In genomic region chr9:130054820-130055219, GRCh38 we compare ENCODE assay signal across 9 cellular contexts. TPM values are rescaled to one million over a fixed set of nuclear protein-coding genes. Genes with fewer than 3 reads are reported as not detected.
DNase-seq lines count a peak whose midpoint lies in the region; ATAC-seq, FAIRE-seq and TF ChIP-seq lines count a peak whose summit lies in the region.
"Had no signal": no experiment of that assay in that cellular context is flagged by ENCODE, and none has a peak within 500 bp of the region (broad histone marks: within the 10 kb centered on the region; RNA-seq: fewer than 3 reads in every experiment).

No MANE protein-coding gene starts in this region.

- WGBS in hepatocyte (ENCODE audit: low lambda C conversion rate, missing lambda C conversion rate), result 73% methylated on average over 8 of the region's 8 CpGs
- WGBS in small intestine, 3 donors, result 63 to 68% (median 68%) methylated on average over 8 of the region's 8 CpGs

- H4K20me1 ChIP-seq in hepatocyte (ENCODE audit: insufficient read depth, poor library complexity, severe bottlenecking), result peaks cover 16% of the 10 kb centered on the region

- DNase-seq in H7, result no peak
- DNase-seq in hepatocyte (ENCODE audit: low spot score), result no peak
- no peak for DNase-seq in small intestine
- DNase-seq in AG20443 (ENCODE audit: low spot score), result no peak
- DNase-seq in NK-92 (lab: John Stamatoyannopoulos, UW; ENCODE audit: unreplicated experiment), result no peak

- H3K9me2 ChIP-seq in hepatocyte (replicated peaks; ENCODE audit: insufficient read depth), result no peaks in the 10 kb centered on the region

- H3K79me2 ChIP-seq in hepatocyte, result peaks cover 73% of the 10 kb centered on the region

- TF ChIP-seq POLR2A in GM18505 (IDR thresholded peaks at IDR 0.05; ENCODE audit: borderline replicate concordance, extremely low read depth, insufficient read depth, insufficient read length), result no peak

- FAIRE-seq in small intestine (lab: Jason Lieb, UNC), result no peak
- FAIRE-seq: TTC549 had no signal

- H3K27me3 ChIP-seq in H7 (ENCODE audit: control insufficient read depth, insufficient read depth, low read length) (no peaks in the 10 kb centered on the region), hepatocyte (no peaks in the 10 kb centered on the region), small intestine (ENCODE audit: control insufficient read depth in 2 of 2, insufficient read depth in 2 of 2, low read length in 2 of 2) (no peaks in the 10 kb centered on the region)

- H3K4me2 ChIP-seq in hepatocyte, result peak overlapping the region; percentile 85

- ATAC-seq in HG03354 (IDR thresholded peaks at IDR 0.05; ENCODE audit: poor library complexity, severe bottlenecking, unreplicated experiment), result no peak
- no peak for ATAC-seq in GM18505 (IDR thresholded peaks at IDR 0.05; ENCODE audit: unreplicated experiment)

- H3K9me3 ChIP-seq in hepatocyte (ENCODE audit: low read depth) (no peaks in the 10 kb centered on the region), small intestine (ENCODE audit: control insufficient read depth, low read depth) (no peaks in the 10 kb centered on the region)

- TF ChIP-seq CTCF in WI38 (IDR thresholded peaks at IDR 0.05; ENCODE audit: low read depth, low read length), result no peak
- no peak for TF ChIP-seq CTCF in hepatocyte (IDR thresholded peaks at IDR 0.05; ENCODE audit: poor library complexity)

- H3K27ac ChIP-seq in hepatocyte (peak overlapping the region; percentile 95), small intestine (ENCODE audit: low read depth in 1 of 2, low read length in 1 of 2) (no peak overlapping the region)

- peaks cover 16% of the 10 kb centered on the region for H3K4me1 ChIP-seq in hepatocyte (ENCODE audit: insufficient read depth)
- H3K4me1 ChIP-seq in small intestine (ENCODE audit: control insufficient read depth in 2 of 2, insufficient read depth in 1 of 2, low read depth in 1 of 2, low read length in 1 of 2), result peaks cover 0 to 5% of the 10 kb centered on the region in 2 donors

- peak overlapping the region; percentile 70 for H2AFZ ChIP-seq in hepatocyte

- H3K36me3 ChIP-seq in H7 (replicated peaks; ENCODE audit: control insufficient read depth, insufficient read depth, low read length) (no peaks in the 10 kb centered on the region), hepatocyte (replicated peaks; ENCODE audit: insufficient read depth, low read depth) (no peaks in the 10 kb centered on the region), small intestine (ENCODE audit: control insufficient read depth in 2 of 2, insufficient read depth in 2 of 2, low read length in 2 of 2) (no peaks in the 10 kb centered on the region)

- peak overlapping the region; percentile 71 for H3K4me3 ChIP-seq in H7 (ENCODE audit: insufficient read depth, low read depth, low read length)
- peak overlapping the region; percentile 93 for H3K4me3 ChIP-seq in WI38 (ENCODE audit: low read depth, low read length)
- H3K4me3 ChIP-seq in hepatocyte, result peak overlapping the region; percentile 91
- peak overlapping the region; percentile 12 to 66 for H3K4me3 ChIP-seq in small intestine (ENCODE audit: low read depth in 1 of 2, low read length in 2 of 2)

RNA-seq across cellular contexts. Expression of gene GPR107, which starts 1.1 kb away (rescaled TPM):
- total RNA-seq in H7 (2014; rRNA removed; shearing (Covaris generic)), result 13.0 and 18.0 TPM in 2 replicates
- 23.5 and 25.6 TPM in 2 replicates for total RNA-seq in hepatocyte
- polyA plus RNA-seq in hepatocyte, result 10.6 and 10.7 TPM in 2 replicates
- polyA plus RNA-seq in small intestine, result 10 to 100 TPM in 1 of 3 donors, 1 to 10 TPM in 2; 2.7 to 22.4 (median 3.2) TPM

RNA-seq across cellular contexts. Expression of gene FNBP1, which starts 11.8 kb away (rescaled TPM):
- total RNA-seq in H7 (2014; rRNA removed; shearing (Covaris generic)), result 16.0 and 19.6 TPM in 2 replicates
- total RNA-seq in hepatocyte, result 16.4 and 19.5 TPM in 2 replicates
- polyA plus RNA-seq in hepatocyte, result 21.0 and 24.6 TPM in 2 replicates
- 10 to 100 TPM in 1 of 3 donors, 1 to 10 TPM in 2; 1.3 to 11.0 (median 7.0) TPM for polyA plus RNA-seq in small intestine

Comparison
In these comparisons a context has a peak if more than half of its experiments do, and no peak if none do; other contexts are left out.
1. H3K4me3 ChIP-seq: peak in every context shown above with its lines; median percentile 93 in WI38; 91 in hepatocyte; 71 in H7; 39 in small intestine.